17 cellular contexts compared by ENCODE assay signal in the genomic region with DNA sequence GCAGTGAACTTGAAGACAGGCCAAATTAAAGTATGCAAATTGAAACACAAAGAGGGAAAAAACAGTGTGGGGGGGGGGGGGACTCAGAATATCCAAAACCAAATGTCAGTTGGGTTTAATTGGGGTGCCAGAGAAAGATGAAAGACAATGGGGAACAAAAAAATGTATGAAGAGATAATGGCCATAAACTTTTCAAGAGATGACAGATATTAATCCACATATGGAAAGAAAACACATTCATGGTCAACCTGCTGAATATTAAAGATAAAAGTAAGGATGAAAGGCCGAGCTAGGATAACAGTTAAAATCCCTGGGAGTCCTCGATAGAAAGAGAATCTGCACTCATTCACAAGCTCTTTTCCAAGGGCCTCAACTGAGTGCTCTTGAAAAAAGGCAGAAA. TPM values are rescaled to one million over a fixed set of nuclear protein-coding genes. Genes with fewer than 3 reads are reported as not detected.
DNase-seq lines count a peak whose midpoint lies in the region; ATAC-seq and TF ChIP-seq lines count a peak whose summit lies in the region.
"Had no signal": no experiment of that assay in that cellular context is flagged by ENCODE, and none has a peak within 500 bp of the region (broad histone marks: within the 10 kb centered on the region; RNA-seq: fewer than 3 reads in every experiment).

No MANE protein-coding gene starts in this region.

- no peak for TF ChIP-seq POLR2A in adrenal gland (IDR thresholded peaks at IDR 0.05)

- TF ChIP-seq CTCF in endodermal cell (conservative IDR thresholded peaks at IDR 0.05) = no peak
- no peak for TF ChIP-seq CTCF in mesothelial cell of epicardium (IDR thresholded peaks at IDR 0.05; ENCODE audit: unreplicated experiment)
- TF ChIP-seq CTCF in adrenal gland (IDR thresholded peaks at IDR 0.05) = no peak

- no peak overlapping the region for H3K27ac ChIP-seq in CD4-positive, CD25-positive, alpha-beta regulatory T cell (ENCODE audit: insufficient read depth, low read length, poor library complexity, severe bottlenecking)
- H3K27ac ChIP-seq in endodermal cell (ENCODE audit: low read depth, low read length) (no peak overlapping the region), adrenal gland (no peak overlapping the region)

- POLR2A ChIA-PET in T-cell (lab: Charles Lee) = no interaction called here

- intact Hi-C loops in activated CD4-positive, alpha-beta T cell treated with anti-CD3 and anti-CD28 coated beads, Interleukin-2, amount 10 ng/mL, durations not matched to agents 24 days and 14 days (cut with micrococcal nuclease) = loop anchor here (2.0 kb wide), 1 partner anchor 15 kb away; no protein-coding TSS in a partner anchor
- intact Hi-C loops in adrenal gland (cut with DNase I) = no loop called here

- 98 to 100% methylated on average over 2 of the region's 2 CpGs for WGBS in endodermal cell (ENCODE audit: insufficient coverage in 1 of 2, insufficient read length in 1 of 2), 2 experiments
- 74 to 89% (median 84%) methylated on average over 2 of the region's 2 CpGs for WGBS in adrenal gland, 4 donors

- peaks cover 84% of the 10 kb centered on the region for H3K36me3 Mint-ChIP-seq in activated CD4-positive, alpha-beta T cell treated with anti-CD3 and anti-CD28 coated beads, Interleukin-2, amount 10 ng/mL, durations not matched to agents 24 days and 14 days (ENCODE audit: low read depth)
- H3K36me3 Mint-ChIP-seq in CD4-positive, CD25-positive, alpha-beta regulatory T cell = peaks cover 31% of the 10 kb centered on the region
- peaks cover 51% of the 10 kb centered on the region for H3K36me3 Mint-ChIP-seq in T-cell
- peaks cover 33% of the 10 kb centered on the region for H3K36me3 Mint-ChIP-seq in endodermal cell (ENCODE audit: low read depth)
- peaks cover 69% of the 10 kb centered on the region for H3K36me3 Mint-ChIP-seq in mesothelial cell of epicardium

- H3K4me3 ChIP-seq in CD4-positive, CD25-positive, alpha-beta regulatory T cell (ENCODE audit: low read depth, low read length) = no peak overlapping the region
- H3K4me3 ChIP-seq in endodermal cell (ENCODE audit: low read length) = peak overlapping the region; percentile 29
- H3K4me3 ChIP-seq in adrenal gland = no peak overlapping the region

- H3K9ac ChIP-seq in endodermal cell (ENCODE audit: extremely low read depth, low read length, poor library complexity, severe bottlenecking) = no peak overlapping the region

- H3K9me3 Mint-ChIP-seq in activated CD4-positive, alpha-beta T cell treated with anti-CD3 and anti-CD28 coated beads, Interleukin-2, amount 10 ng/mL, durations not matched to agents 24 days and 14 days = peaks cover 32% of the 10 kb centered on the region
- peaks cover 0 to 27% (median 6%) of the 10 kb centered on the region in 7 donors for H3K9me3 Mint-ChIP-seq in CD4-positive, CD25-positive, alpha-beta regulatory T cell
- H3K9me3 Mint-ChIP-seq in T-cell = peaks cover 8 to 36% (median 17%) of the 10 kb centered on the region in 3 donors
- H3K9me3 Mint-ChIP-seq in endodermal cell = peaks cover 18% of the 10 kb centered on the region
- H3K9me3 Mint-ChIP-seq in mesothelial cell of epicardium = peaks cover 62% of the 10 kb centered on the region

- no peak for DNase-seq in activated CD4-positive, alpha-beta T cell treated with anti-CD3 and anti-CD28 coated beads, Interleukin-2, amount 10 ng/mL, durations not matched to agents 24 days and 14 days
- DNase-seq in activated CD4-positive, alpha-beta T cell treated with anti-CD3 and anti-CD28 coated beads, Interleukin-2, amount 50 U/mL, for 4 hours = no peak
- no peak for DNase-seq in CD4-positive, CD25-positive, alpha-beta regulatory T cell
- no peak for DNase-seq in T-cell
- no peak for DNase-seq in endodermal cell
- no peak for DNase-seq in mesothelial cell of epicardium (ENCODE audit: low spot score in 2 of 2, unreplicated experiment in 2 of 2)
- no peak for DNase-seq in adrenal gland
- no peak for DNase-seq in NCI-H748 (lab: John Stamatoyannopoulos, UW; ENCODE audit: unreplicated experiment)
- DNase-seq: 8988T; DMS79 treated with DMSO at 0.1 percent for 48 hours; KBM-7; NCI-H1436; NCI-H2029; NCI-H2171; NCI-H446; NCI-H69; NK-92 treated with Interleukin-12 subunit alpha and Interleukin-12 subunit beta, amount 100 ng/mL, for 24 hours had no signal

- CTCF ChIA-PET in T-cell (lab: Charles Lee) = interaction anchor here (0.7 to 1.1 kb wide), 2 partner anchors 19 to 103 kb away, joined by 4 to 5 read pairs; no protein-coding TSS in a partner anchor

- H3K36me3 ChIP-seq in CD4-positive, CD25-positive, alpha-beta regulatory T cell (ENCODE audit: control insufficient read depth, insufficient read depth, low read length) = peaks cover 5% of the 10 kb centered on the region
- H3K36me3 ChIP-seq in endodermal cell (ENCODE audit: control insufficient read depth, insufficient read depth, low read length) (peaks cover 51% of the 10 kb centered on the region), adrenal gland (replicated peaks in 1 of 2) (no peaks in the 10 kb centered on the region)

- H3K27ac Mint-ChIP-seq in activated CD4-positive, alpha-beta T cell treated with anti-CD3 and anti-CD28 coated beads, Interleukin-2, amount 10 ng/mL, durations not matched to agents 24 days and 14 days = peak overlapping the region; percentile 97
- peak overlapping the region; percentile 4 to 69 (median 15) for H3K27ac Mint-ChIP-seq in CD4-positive, CD25-positive, alpha-beta regulatory T cell
- H3K27ac Mint-ChIP-seq in T-cell (peak overlapping the region; percentile 94 to 97), endodermal cell (peak overlapping the region; percentile 13), mesothelial cell of epicardium (no peak overlapping the region)

- peaks cover 22% of the 10 kb centered on the region for H3K4me1 ChIP-seq in CD4-positive, CD25-positive, alpha-beta regulatory T cell (ENCODE audit: control insufficient read depth, insufficient read depth, low read length, poor library complexity, severe bottlenecking)
- H3K4me1 ChIP-seq in endodermal cell (ENCODE audit: control insufficient read depth, insufficient read depth, low read length) (no peaks in the 10 kb centered on the region), adrenal gland (replicated peaks in 1 of 2) (peaks cover 0 to 15% of the 10 kb centered on the region in 2 donors)

- H3K27me3 ChIP-seq in CD4-positive, CD25-positive, alpha-beta regulatory T cell (ENCODE audit: control insufficient read depth, insufficient read depth, low read length) = no peaks in the 10 kb centered on the region
- no peaks in the 10 kb centered on the region for H3K27me3 ChIP-seq in endodermal cell (ENCODE audit: control insufficient read depth, insufficient read depth, low read length, poor library complexity, severe bottlenecking)
- no peaks in the 10 kb centered on the region for H3K27me3 ChIP-seq in adrenal gland

- H3K27me3 Mint-ChIP-seq in activated CD4-positive, alpha-beta T cell treated with anti-CD3 and anti-CD28 coated beads, Interleukin-2, amount 10 ng/mL, durations not matched to agents 24 days and 14 days = no peaks in the 10 kb centered on the region
- H3K27me3 Mint-ChIP-seq in CD4-positive, CD25-positive, alpha-beta regulatory T cell = no peaks in the 10 kb centered on the region
- no peaks in the 10 kb centered on the region for H3K27me3 Mint-ChIP-seq in T-cell
- no peaks in the 10 kb centered on the region for H3K27me3 Mint-ChIP-seq in endodermal cell (ENCODE audit: insufficient read depth)
- no peaks in the 10 kb centered on the region for H3K27me3 Mint-ChIP-seq in mesothelial cell of epicardium (ENCODE audit: low read depth)

- peak overlapping the region; percentile 19 for H3K4me3 Mint-ChIP-seq in activated CD4-positive, alpha-beta T cell treated with anti-CD3 and anti-CD28 coated beads, Interleukin-2, amount 10 ng/mL, durations not matched to agents 24 days and 14 days
- peak overlapping the region in 1 of 4 donors; percentile 24 for H3K4me3 Mint-ChIP-seq in CD4-positive, CD25-positive, alpha-beta regulatory T cell
- no peak overlapping the region for H3K4me3 Mint-ChIP-seq in T-cell
- H3K4me3 Mint-ChIP-seq in endodermal cell = no peak overlapping the region
- H3K4me3 Mint-ChIP-seq in mesothelial cell of epicardium = no peak overlapping the region

- ATAC-seq in CD4-positive, CD25-positive, alpha-beta regulatory T cell (ENCODE audit: low read depth in 2 of 2) = no peak
- no peak for ATAC-seq in T-cell (replicated peaks in 1 of 4)

- H3K9me3 ChIP-seq in CD4-positive, CD25-positive, alpha-beta regulatory T cell (ENCODE audit: control insufficient read depth in 2 of 2, low read length in 2 of 2) = peaks cover 9 to 24% of the 10 kb centered on the region in 2 experiments
- peaks cover 33% of the 10 kb centered on the region for H3K9me3 ChIP-seq in endodermal cell (ENCODE audit: control insufficient read depth, low read length)
- H3K9me3 ChIP-seq in adrenal gland (replicated peaks in 1 of 3) = peaks cover 0 to 8% (median 0%) of the 10 kb centered on the region in 3 donors

- H3K4me1 Mint-ChIP-seq in activated CD4-positive, alpha-beta T cell treated with anti-CD3 and anti-CD28 coated beads, Interleukin-2, amount 10 ng/mL, durations not matched to agents 24 days and 14 days = peaks cover 74% of the 10 kb centered on the region
- H3K4me1 Mint-ChIP-seq in CD4-positive, CD25-positive, alpha-beta regulatory T cell = peaks cover 50 to 90% (median 65%) of the 10 kb centered on the region in 4 donors
- H3K4me1 Mint-ChIP-seq in T-cell (peaks cover 87 to 90% (median 88%) of the 10 kb centered on the region in 3 donors), endodermal cell (peaks cover 58% of the 10 kb centered on the region), mesothelial cell of epicardium (peaks cover 13% of the 10 kb centered on the region)

RNA-seq across cellular contexts. Expression of a gene that starts 26.6 kb away (rescaled TPM):
- 388 and 406 TPM in 2 replicates for total RNA-seq in activated CD4-positive, alpha-beta T cell treated with anti-CD3 and anti-CD28 coated beads, Interleukin-2, amount 10 ng/mL, durations not matched to agents 24 days and 14 days
- 115 TPM for total RNA-seq in CD4-positive, CD25-positive, alpha-beta regulatory T cell
- 100 to 1,000 TPM in 1 of 4 donors, 10 to 100 TPM in 3; 78.1 to 103 (median 88.2) TPM for polyA plus RNA-seq in CD4-positive, CD25-positive, alpha-beta regulatory T cell
- total RNA-seq in T-cell = 100 to 1,000 TPM; 110 to 129 (median 115) TPM
- total RNA-seq in endodermal cell = 100 to 1,000 TPM; 156 to 189 TPM
- 69.1 TPM for polyA plus RNA-seq in endodermal cell (2013, experiment 1 of 2)
- polyA plus RNA-seq in endodermal cell (2013, experiment 2 of 2) = 67.2 TPM
- total RNA-seq in mesothelial cell of epicardium = 161 to 164 TPM (median 164 TPM) in 3 replicates
- 100 to 1,000 TPM in 7 of 8 donors, 10 to 100 TPM in 1; 73.8 to 270 (median 145) TPM for total RNA-seq in adrenal gland
- 100 to 1,000 TPM in 1 of 3 donors, 10 to 100 TPM in 2; 20.9 to 163 (median 22.8) TPM for polyA plus RNA-seq in adrenal gland
